In the genomic region with DNA sequence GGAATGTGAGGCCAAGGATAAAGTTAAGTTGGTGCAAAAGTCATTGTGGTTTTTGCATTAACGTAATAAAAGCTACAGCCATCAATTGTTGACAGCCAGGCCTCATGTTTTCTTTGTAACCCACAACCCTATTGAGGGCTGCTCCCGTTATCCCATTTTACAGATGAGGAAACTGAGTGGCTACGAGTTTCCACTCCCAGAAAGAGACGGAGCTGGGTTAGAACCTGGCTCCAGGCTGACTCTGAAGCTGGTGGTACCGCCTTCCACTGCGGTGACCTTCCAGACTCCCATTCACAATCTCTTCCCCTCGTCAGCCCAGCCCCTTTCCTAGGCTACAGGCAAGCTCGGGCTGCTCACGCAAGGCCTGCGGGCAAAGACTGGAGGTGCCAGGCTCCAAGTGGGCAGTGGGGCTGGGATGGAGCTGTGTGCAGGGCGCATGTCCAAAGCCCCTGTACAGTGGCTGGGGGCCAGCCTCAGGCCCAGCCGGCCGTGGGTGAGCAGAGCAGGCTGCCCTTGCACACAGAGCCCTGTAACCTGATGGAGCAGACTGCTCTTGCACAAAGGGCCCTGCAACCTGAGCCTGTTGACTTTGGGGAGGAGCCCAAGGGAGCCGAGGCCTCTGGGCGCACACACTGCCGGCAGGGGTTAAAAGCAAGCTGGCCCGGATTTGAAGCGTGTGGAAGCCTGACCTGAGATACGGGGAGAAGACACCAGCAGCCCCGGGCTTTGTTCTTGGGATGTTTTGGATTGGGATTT, we compare ENCODE assay signal across 1 cellular context.
TF ChIP-seq lines count a peak whose summit lies in the region.

No MANE protein-coding gene starts in this region.

TF ChIP-seq in H1, 55 proteins besides CTCF, POLR2A, EP300 and RAD21:
- TF ChIP-seq KDM1A (IDR thresholded peaks at IDR 0.05; ENCODE audit: borderline replicate concordance, low read length) (peak; percentile 91), RNF2 (IDR thresholded peaks at IDR 0.05; ENCODE audit: borderline replicate concordance, low read depth, low read length, missing control alignments, poor library complexity, severe bottlenecking) (no peak)
